Comparison of ENCODE assay signal across 8 cellular contexts in genomic region chr1:234373938-234374240, GRCh38. TPM values are rescaled to one million over a fixed set of nuclear protein-coding genes. Genes with fewer than 3 reads are reported as not detected.
DNase-seq lines count a peak whose midpoint lies in the region; ATAC-seq and TF ChIP-seq lines count a peak whose summit lies in the region.

No MANE protein-coding gene starts in this region.

- WGBS in adrenal gland, 4 donors: 1 to 5% (median 4%) methylated on average over 6 of the region's 6 CpGs
- 7% methylated on average over 6 of the region's 6 CpGs for WGBS in thymus

- peak; percentile 15 for ATAC-seq in HG03095 (IDR thresholded peaks at IDR 0.05; ENCODE audit: unreplicated experiment)

- no peak for TF ChIP-seq CTCF in adrenal gland (IDR thresholded peaks at IDR 0.05)

- TF ChIP-seq POLR2A in adrenal gland (IDR thresholded peaks at IDR 0.05): no peak

- H3K27me3 ChIP-seq in adrenal gland (no peaks in the 10 kb centered on the region), layer of hippocampus (ENCODE audit: control insufficient read depth, insufficient read depth, low read length) (no peaks in the 10 kb centered on the region), thymus (ENCODE audit: control insufficient read depth, insufficient read depth) (no peaks in the 10 kb centered on the region)

- H3K9me3 ChIP-seq in adrenal gland (replicated peaks in 1 of 3) (no peaks in the 10 kb centered on the region), thymus (ENCODE audit: control insufficient read depth) (no peaks in the 10 kb centered on the region)

- H3K27ac ChIP-seq in adrenal gland: peak overlapping the region; percentile 93 to 99 (median 96)
- H3K27ac ChIP-seq in layer of hippocampus (ENCODE audit: low read depth, low read length): peak overlapping the region; percentile 98
- peak overlapping the region; percentile 95 for H3K27ac ChIP-seq in thymus (ENCODE audit: low read depth)

- H3K4me3 ChIP-seq in adrenal gland (peak overlapping the region; percentile 17 to 97 (median 88)), thymus (ENCODE audit: low read length) (peak overlapping the region; percentile 62)

- H3K4me1 ChIP-seq in adrenal gland (replicated peaks in 1 of 2) (peaks cover 13 to 18% of the 10 kb centered on the region in 2 donors), thymus (ENCODE audit: control insufficient read depth, insufficient read depth, low read length) (peaks cover 9% of the 10 kb centered on the region)

- DNase-seq in NCI-H2107 treated with DMSO at 0.1 percent for 48 hours (lab: John Stamatoyannopoulos, UW; ENCODE audit: unreplicated experiment) (peak; percentile 65), NCI-H2107 (lab: John Stamatoyannopoulos, UW) (no peak), adrenal gland (no peak), islet precursor cell (no peak), SIG-M5 treated with dmso at 0.1 percent for 504 hours (lab: John Stamatoyannopoulos, UW; ENCODE audit: unreplicated experiment) (no peak)

- H3K36me3 ChIP-seq in adrenal gland (replicated peaks in 1 of 2) (no peaks in the 10 kb centered on the region), thymus (ENCODE audit: control insufficient read depth, insufficient read depth) (peaks cover 22% of the 10 kb centered on the region)

- intact Hi-C loops in adrenal gland (cut with DNase I): no loop called here

RNA-seq across cellular contexts. Expression of gene COA6, which starts 0.6 kb away (rescaled TPM):
- 10 to 100 TPM; 22.9 to 37.7 (median 32.3) TPM for total RNA-seq in adrenal gland
- polyA plus RNA-seq in adrenal gland: 10 to 100 TPM; 60.4 to 84.7 (median 68.8) TPM
- 64.3 TPM for polyA plus RNA-seq in thymus
